In the genomic region with DNA sequence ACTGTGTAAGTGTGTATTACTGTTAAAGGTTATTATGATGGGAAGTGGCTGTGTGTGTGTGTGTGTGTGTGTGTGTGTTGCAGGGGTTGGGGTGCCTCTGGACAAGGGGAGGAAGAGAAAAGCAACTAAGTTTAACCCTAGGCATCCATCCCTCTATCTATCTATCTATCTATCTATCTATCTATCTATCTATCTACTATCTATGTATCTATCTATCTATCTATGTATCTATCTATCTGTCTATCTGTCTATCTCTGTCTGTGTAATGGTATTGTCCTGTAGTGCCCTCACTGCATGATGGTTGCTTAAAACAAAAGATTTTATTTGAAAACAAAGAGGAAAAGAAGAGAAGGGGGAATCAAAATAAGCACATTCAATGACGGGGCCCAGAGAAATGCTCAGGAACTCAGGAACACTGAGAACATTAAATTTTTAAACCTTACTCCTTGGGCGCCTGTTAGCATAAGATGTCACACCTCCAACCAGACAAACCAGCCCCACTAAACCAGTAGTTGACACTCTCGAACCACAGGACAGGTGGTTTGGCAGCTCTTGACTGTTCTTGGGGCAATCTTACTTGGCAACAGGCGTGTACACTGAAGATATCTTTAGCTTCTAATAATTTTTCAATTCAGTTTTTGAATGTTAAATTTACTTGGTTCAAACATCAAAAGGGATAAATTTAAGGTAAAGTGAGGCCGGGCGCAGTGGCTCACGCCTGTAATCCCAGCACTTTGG, we compare ENCODE assay signal across 25 cellular contexts. TPM values are rescaled to one million over a fixed set of nuclear protein-coding genes. Genes with fewer than 3 reads are reported as not detected.
DNase-seq lines count a peak whose midpoint lies in the region; ATAC-seq, FAIRE-seq and TF ChIP-seq lines count a peak whose summit lies in the region.
"Had no signal": no experiment of that assay in that cellular context is flagged by ENCODE, and none has a peak within 500 bp of the region (broad histone marks: within the 10 kb centered on the region; RNA-seq: fewer than 3 reads in every experiment).

No MANE protein-coding gene starts in this region.

- no peaks in the 10 kb centered on the region for H4K20me1 ChIP-seq in HepG2 (ENCODE audit: insufficient read depth, low read length)

- TF ChIP-seq EP300 in sigmoid colon (IDR thresholded peaks at IDR 0.05): no peak
- no peak for TF ChIP-seq EP300 in HepG2 (IDR thresholded peaks at IDR 0.05; ENCODE audit: low read depth in 2 of 2, low read length in 2 of 2)
- TF ChIP-seq EP300 in HepG2 (CRISPR knock-in tag; IDR thresholded peaks at IDR 0.05; ENCODE audit: borderline replicate concordance): no peak

- no peak overlapping the region for H3K9ac ChIP-seq in HepG2 (ENCODE audit: insufficient read depth, low read depth, low read length)
- H3K9ac ChIP-seq: GM23248, KMS-11 had no signal

- peaks cover 29% of the 10 kb centered on the region for H3K4me1 Mint-ChIP-seq in activated CD8-positive, alpha-beta T cell treated with anti-CD3 and anti-CD28 coated beads, Interleukin-2, amount 10 ng/mL, durations not matched to agents 7 days and 5 days (ENCODE audit: low read depth)
- peaks cover 23% of the 10 kb centered on the region for H3K4me1 Mint-ChIP-seq in activated CD8-positive, alpha-beta T cell treated with anti-CD3 and anti-CD28 coated beads for 36 hours (ENCODE audit: low read depth)

- in situ Hi-C loops in Panc1 (cut with HindIII; ENCODE audit: low pct_unique_long_range_greater_than_20kb, low sequenced_read_pairs): no loop called here
- in situ Hi-C loops in HepG2 (cut with HindIII; ENCODE audit: extremely low pct_ligation_motif_present, low pct_unique_long_range_greater_than_20kb): no loop called here

- 86 to 88% methylated on average over 7 of the region's 7 CpGs for WGBS in sigmoid colon, 2 donors
- 63% methylated on average over 7 of the region's 7 CpGs for WGBS in HepG2 (ENCODE audit: low lambda C conversion rate)

- BruUV-seq in Panc1 (replicated peaks; lab: Mats Ljungman, UMichigan) (TSS peak; percentile 40), HepG2 (replicated peaks; lab: Mats Ljungman, UMichigan) (no TSS peak)

- H3K4me2 ChIP-seq in HepG2 (ENCODE audit: low read depth, low read length): no peak overlapping the region
- H3K4me2 ChIP-seq: KMS-11 had no signal

- no peaks in the 10 kb centered on the region for H3K36me3 ChIP-seq in Panc1 (ENCODE audit: control insufficient read depth, insufficient read depth, low read length)
- H3K36me3 ChIP-seq in sigmoid colon: no peaks in the 10 kb centered on the region
- no peaks in the 10 kb centered on the region for H3K36me3 ChIP-seq in HepG2 (replicated peaks in 1 of 2; ENCODE audit: control insufficient read depth in 1 of 2, insufficient read depth in 2 of 2, low read length in 2 of 2)

- H3K27ac ChIP-seq in Panc1 (ENCODE audit: low read length) (no peak overlapping the region), sigmoid colon (no peak overlapping the region), HepG2 (ENCODE audit: extremely low read length, insufficient read depth, low read length) (no peak overlapping the region)
- H3K27ac ChIP-seq: GM23248, KMS-11 had no signal

- no peaks in the 10 kb centered on the region for H3K9me3 ChIP-seq in Panc1 (ENCODE audit: control insufficient read depth, insufficient read depth, low read depth, low read length)
- no peaks in the 10 kb centered on the region for H3K9me3 ChIP-seq in sigmoid colon
- H3K9me3 ChIP-seq in HepG2 (ENCODE audit: low read length): no peaks in the 10 kb centered on the region

- H3K27ac Mint-ChIP-seq in activated CD8-positive, alpha-beta T cell treated with anti-CD3 and anti-CD28 coated beads, Interleukin-2, amount 10 ng/mL, durations not matched to agents 7 days and 5 days: no peak overlapping the region
- no peak overlapping the region for H3K27ac Mint-ChIP-seq in activated CD8-positive, alpha-beta T cell treated with anti-CD3 and anti-CD28 coated beads for 36 hours

- no peak overlapping the region for H3K4me3 Mint-ChIP-seq in activated CD8-positive, alpha-beta T cell treated with anti-CD3 and anti-CD28 coated beads, Interleukin-2, amount 10 ng/mL, durations not matched to agents 7 days and 5 days
- H3K4me3 Mint-ChIP-seq in activated CD8-positive, alpha-beta T cell treated with anti-CD3 and anti-CD28 coated beads for 36 hours: no peak overlapping the region

- H3K27me3 Mint-ChIP-seq in activated CD8-positive, alpha-beta T cell treated with anti-CD3 and anti-CD28 coated beads, Interleukin-2, amount 10 ng/mL, durations not matched to agents 7 days and 5 days (ENCODE audit: low read depth): no peaks in the 10 kb centered on the region
- H3K27me3 Mint-ChIP-seq in activated CD8-positive, alpha-beta T cell treated with anti-CD3 and anti-CD28 coated beads for 36 hours: no peaks in the 10 kb centered on the region

- TF ChIP-seq RAD21 in HepG2 (CRISPR knock-in tag; IDR thresholded peaks at IDR 0.05): no peak

- peaks cover 3% of the 10 kb centered on the region for H3K36me3 Mint-ChIP-seq in activated CD8-positive, alpha-beta T cell treated with anti-CD3 and anti-CD28 coated beads, Interleukin-2, amount 10 ng/mL, durations not matched to agents 7 days and 5 days (ENCODE audit: low read depth)
- H3K36me3 Mint-ChIP-seq in activated CD8-positive, alpha-beta T cell treated with anti-CD3 and anti-CD28 coated beads for 36 hours (ENCODE audit: low read depth): peaks cover under 1% of the 10 kb centered on the region

- POLR2A ChIA-PET in activated CD8-positive, alpha-beta T cell treated with anti-CD3 and anti-CD28 coated beads, Interleukin-2, amount 10 ng/mL, durations not matched to agents 7 days and 5 days (lab: Charles Lee): no interaction called here
- POLR2A ChIA-PET in activated CD8-positive, alpha-beta T cell treated with anti-CD3 and anti-CD28 coated beads for 36 hours (lab: Charles Lee): no interaction called here
- POLR2A ChIA-PET in Panc1 (lab: Charles Lee) (no interaction called here), HepG2 (lab: Yijun Ruan, JAX) (no interaction called here)

- H3K79me2 ChIP-seq in HepG2 (ENCODE audit: insufficient read depth, low read length): no peaks in the 10 kb centered on the region

- no peak overlapping the region for H3K4me3 ChIP-seq in Panc1 (ENCODE audit: low read depth in 2 of 2, low read length in 2 of 2)
- H3K4me3 ChIP-seq in sigmoid colon: no peak overlapping the region
- H3K4me3 ChIP-seq in HepG2 (replicated peaks in 1 of 3; ENCODE audit: insufficient read depth in 1 of 3, low read depth in 2 of 3, low read length in 3 of 3): no peak overlapping the region
- H3K4me3 ChIP-seq: GM23248 had no signal

- no peak for TF ChIP-seq CTCF in activated CD8-positive, alpha-beta T cell treated with anti-CD3 and anti-CD28 coated beads for 36 hours (IDR thresholded peaks at IDR 0.05)
- TF ChIP-seq CTCF in Panc1 (IDR thresholded peaks at IDR 0.05) (no peak), sigmoid colon (IDR thresholded peaks at IDR 0.05) (no peak), HepG2 (CRISPR knock-in tag; IDR thresholded peaks at IDR 0.05) (no peak)

- no peak overlapping the region for H2AFZ ChIP-seq in HepG2 (ENCODE audit: low read length)
- H2AFZ ChIP-seq: GM23248 had no signal

- H3K27me3 ChIP-seq in Panc1 (ENCODE audit: control insufficient read depth, insufficient read depth, low read length) (no peaks in the 10 kb centered on the region), sigmoid colon (peaks cover 0 to 8% (median 6%) of the 10 kb centered on the region in 3 donors), HepG2 (ENCODE audit: control insufficient read depth in 1 of 2, insufficient read depth in 2 of 2, low read length in 2 of 2) (peaks cover 0 to 14% of the 10 kb centered on the region in 2 experiments; a peak in 1 of 5 replicates)

- H3K9me3 Mint-ChIP-seq in activated CD8-positive, alpha-beta T cell treated with anti-CD3 and anti-CD28 coated beads, Interleukin-2, amount 10 ng/mL, durations not matched to agents 7 days and 5 days (ENCODE audit: insufficient read depth): no peaks in the 10 kb centered on the region
- H3K9me3 Mint-ChIP-seq in activated CD8-positive, alpha-beta T cell treated with anti-CD3 and anti-CD28 coated beads for 36 hours: no peaks in the 10 kb centered on the region

- FAIRE-seq in HepG2 (lab: Jason Lieb, UNC): no peak
- FAIRE-seq: GM12891, GM18507, RCC 7860 had no signal

- TF ChIP-seq POLR2A in sigmoid colon (IDR thresholded peaks at IDR 0.05): no peak
- no peak for TF ChIP-seq POLR2A in HepG2 (IDR thresholded peaks at IDR 0.05; ENCODE audit: insufficient read depth in 1 of 2, low read depth in 2 of 2, low read length in 2 of 2)

- intact Hi-C loops in activated CD8-positive, alpha-beta T cell treated with anti-CD3 and anti-CD28 coated beads for 36 hours (cut with micrococcal nuclease): loop anchor here (10.0 kb wide), 1 partner anchor 357 kb away; a partner anchor contains a TSS
- intact Hi-C loops in Panc1 (cut with micrococcal nuclease; ENCODE audit: unreplicated experiment) (no loop called here), sigmoid colon (cut with DNase I) (no loop called here), HepG2 (cut with micrococcal nuclease; ENCODE audit: unreplicated experiment) (loop anchor here (10.0 kb wide), 1 partner anchor 47 kb away; a partner anchor contains a TSS)

- peaks cover 8% of the 10 kb centered on the region for H3K4me1 ChIP-seq in Panc1 (ENCODE audit: control insufficient read depth, insufficient read depth, low read length)
- H3K4me1 ChIP-seq in sigmoid colon: peaks cover 0 to 19% (median 7%) of the 10 kb centered on the region in 4 donors
- H3K4me1 ChIP-seq in HepG2 (ENCODE audit: insufficient read depth, low read length): peaks cover 25% of the 10 kb centered on the region

- CTCF ChIA-PET in activated CD8-positive, alpha-beta T cell treated with anti-CD3 and anti-CD28 coated beads, Interleukin-2, amount 10 ng/mL, durations not matched to agents 7 days and 5 days (lab: Charles Lee): interaction anchor here (0.6 to 0.7 kb wide), 2 partner anchors 11 to 22 kb away, joined by 3 to 4 read pairs; no protein-coding TSS in a partner anchor
- CTCF ChIA-PET in activated CD8-positive, alpha-beta T cell treated with anti-CD3 and anti-CD28 coated beads for 36 hours (lab: Charles Lee): interaction anchor here (1.0 to 2.4 kb wide), 3 partner anchors 11 to 398 kb away, joined by 3 to 8 read pairs (median 5); a partner anchor contains a TSS
- CTCF ChIA-PET in Panc1 (lab: Charles Lee) (no interaction called here), HepG2 (lab: Yijun Ruan, JAX; ENCODE audit: low intra/inter-chr PET ratio, low total read pairs) (no interaction called here)

- no peak for ATAC-seq in activated CD8-positive, alpha-beta T cell treated with anti-CD3 and anti-CD28 coated beads, Interleukin-2, amount 10 ng/mL, durations not matched to agents 7 days and 5 days
- no peak for ATAC-seq in activated CD8-positive, alpha-beta T cell treated with anti-CD3 and anti-CD28 coated beads for 36 hours
- ATAC-seq in Panc1 (no peak), esophagus mucosa (peak; percentile 22), HG02938 (IDR thresholded peaks at IDR 0.05; ENCODE audit: unreplicated experiment) (no peak), HepG2 (no peak)
- ATAC-seq: HCT116 had no signal

- DNase-seq in activated CD8-positive, alpha-beta T cell treated with anti-CD3 and anti-CD28 coated beads, Interleukin-2, amount 10 ng/mL, durations not matched to agents 7 days and 5 days: peak; percentile 27
- no peak for DNase-seq in activated CD8-positive, alpha-beta T cell treated with anti-CD3 and anti-CD28 coated beads for 36 hours
- no peak for DNase-seq in Panc1 (ENCODE audit: low read depth, low spot score)
- peak; percentile 14 for DNase-seq in sigmoid colon
- DNase-seq in activated T-cell treated with anti-CD3 and anti-CD28 coated beads for 4 hours: no peak
- no peak for DNase-seq in HepG2 (ENCODE audit: low spot score)
- DNase-seq: 8988T, GF-D8, GM23248, NCI-H1092 treated with DMSO at 0.1 percent for 48 hours, NCI-H1694, NCI-H2107, NCI-H226, NCI-H524 treated with DMSO at 0.1 percent for 48 hours, SHP77 had no signal

RNA-seq across cellular contexts. Expression of a gene that starts 5.1 kb away (rescaled TPM):
- total RNA-seq in activated CD8-positive, alpha-beta T cell treated with anti-CD3 and anti-CD28 coated beads, Interleukin-2, amount 10 ng/mL, durations not matched to agents 7 days and 5 days: 1,000 to 10,000 TPM; 1,633 to 1,747 TPM
- total RNA-seq in activated CD8-positive, alpha-beta T cell treated with anti-CD3 and anti-CD28 coated beads for 36 hours: 1,000 to 10,000 TPM; 3,141 to 3,176 TPM
- total RNA-seq in Panc1 (2021; ENCODE audit: unreplicated experiment) (865 TPM), esophagus mucosa (1,742 TPM), sigmoid colon (1,000 to 10,000 TPM; 3,681 to 6,264 (median 5,219) TPM), HepG2 (2016; rRNA removed; fragmentation: Illumina TruSeq; extraction: Trizol) (2,817 and 3,645 TPM in 2 replicates)
- 861 TPM for polyA plus RNA-seq in Panc1 (2012; ENCODE audit: insufficient read length)
- polyA plus RNA-seq in sigmoid colon (1,000 to 10,000 TPM; 3,816 to 6,374 (median 4,477) TPM), HepG2 (2011; rRNA removed) (3,026 and 3,529 TPM in 2 replicates)
- total RNA-seq in HepG2 (2016; cell fraction: cytosol; rRNA removed; fragmentation: Illumina TruSeq; extraction: Trizol; ENCODE audit: low read depth): 4,334 and 5,043 TPM in 2 replicates
- 2,923 and 3,794 TPM in 2 replicates for total RNA-seq in HepG2 (2016; cell fraction: insoluble cytoplasmic fraction; rRNA removed; fragmentation: Illumina TruSeq; extraction: Trizol)
- total RNA-seq in HepG2 (2016; cell fraction: membrane; rRNA removed; fragmentation: Illumina TruSeq; extraction: Trizol): 6,387 and 7,049 TPM in 2 replicates
- total RNA-seq in HepG2 (2016; cell fraction: nucleus; rRNA removed; fragmentation: Illumina TruSeq; extraction: Trizol): 834 and 897 TPM in 2 replicates
- 2,378 and 3,844 TPM in 2 replicates for polyA plus RNA-seq in HepG2 (2011; cell fraction: cytosol; rRNA removed)
- polyA plus RNA-seq in HepG2 (2011; cell fraction: nucleus; rRNA removed): 542 and 966 TPM in 2 replicates
- 4,466 and 4,951 TPM in 2 replicates for polyA plus RNA-seq in HepG2 (2012)
- polyA plus RNA-seq in HepG2 (2016; cell fraction: cytosol; fragmentation: Illumina TruSeq; extraction: Trizol; ENCODE audit: low read depth): 4,868 and 4,969 TPM in 2 replicates
- 3,325 and 3,753 TPM in 2 replicates for polyA plus RNA-seq in HepG2 (2016; cell fraction: insoluble cytoplasmic fraction; fragmentation: Illumina TruSeq; extraction: Trizol; ENCODE audit: low read depth)
- polyA plus RNA-seq in HepG2 (2016; cell fraction: membrane; fragmentation: Illumina TruSeq; extraction: Trizol; ENCODE audit: low read depth): 5,785 and 5,833 TPM in 2 replicates
- 1,493 and 1,589 TPM in 2 replicates for polyA plus RNA-seq in HepG2 (2016; cell fraction: nucleus; fragmentation: Illumina TruSeq; extraction: Trizol; ENCODE audit: insufficient read depth, low read depth)
- 260 and 659 TPM in 2 replicates for polyA minus RNA-seq in HepG2 (2011; rRNA and poly(A)+ RNA removed; ENCODE audit: low replicate concordance)
- 471 and 569 TPM in 2 replicates for polyA minus RNA-seq in HepG2 (2011; cell fraction: cytosol; rRNA and poly(A)+ RNA removed)
- 235 and 442 TPM in 2 replicates for polyA minus RNA-seq in HepG2 (2011; cell fraction: nucleus; rRNA and poly(A)+ RNA removed)

RNA-seq across cellular contexts. Expression of a gene that starts 9.5 kb away (rescaled TPM):
- under 1 TPM; 0.24 to 0.29 TPM for total RNA-seq in activated CD8-positive, alpha-beta T cell treated with anti-CD3 and anti-CD28 coated beads, Interleukin-2, amount 10 ng/mL, durations not matched to agents 7 days and 5 days
- under 1 TPM; 0.11 TPM for total RNA-seq in activated CD8-positive, alpha-beta T cell treated with anti-CD3 and anti-CD28 coated beads for 36 hours
- total RNA-seq in Panc1 (2021; ENCODE audit: unreplicated experiment) (not detected), esophagus mucosa (10.8 TPM), sigmoid colon (not detected), HepG2 (2016; rRNA removed; fragmentation: Illumina TruSeq; extraction: Trizol) (not detected in 2 replicates)
- polyA plus RNA-seq in Panc1 (2012; ENCODE audit: insufficient read length): 0.08 TPM
- polyA plus RNA-seq in sigmoid colon (under 1 TPM in 1 of 3 donors, not detected in 2; 0.03 TPM), HepG2 (2011; rRNA removed) (0.04 TPM in 1 of 2 replicates, not detected in the other)
- total RNA-seq in HepG2 (2016; cell fraction: cytosol; rRNA removed; fragmentation: Illumina TruSeq; extraction: Trizol; ENCODE audit: low read depth): 0.20 and 0.26 TPM in 2 replicates
- not detected in 2 replicates for total RNA-seq in HepG2 (2016; cell fraction: insoluble cytoplasmic fraction; rRNA removed; fragmentation: Illumina TruSeq; extraction: Trizol)
- 0.06 and 0.07 TPM in 2 replicates for total RNA-seq in HepG2 (2016; cell fraction: membrane; rRNA removed; fragmentation: Illumina TruSeq; extraction: Trizol)
- total RNA-seq in HepG2 (2016; cell fraction: nucleus; rRNA removed; fragmentation: Illumina TruSeq; extraction: Trizol): not detected in 2 replicates
- not detected in 2 replicates for polyA plus RNA-seq in HepG2 (2011; cell fraction: cytosol; rRNA removed)
- not detected in 2 replicates for polyA plus RNA-seq in HepG2 (2011; cell fraction: nucleus; rRNA removed)
- polyA plus RNA-seq in HepG2 (2012): not detected in 2 replicates
- polyA plus RNA-seq in HepG2 (2016; cell fraction: cytosol; fragmentation: Illumina TruSeq; extraction: Trizol; ENCODE audit: low read depth): 0.08 and 0.11 TPM in 2 replicates
- not detected in 2 replicates for polyA plus RNA-seq in HepG2 (2016; cell fraction: insoluble cytoplasmic fraction; fragmentation: Illumina TruSeq; extraction: Trizol; ENCODE audit: low read depth)
- not detected in 2 replicates for polyA plus RNA-seq in HepG2 (2016; cell fraction: membrane; fragmentation: Illumina TruSeq; extraction: Trizol; ENCODE audit: low read depth)
- polyA plus RNA-seq in HepG2 (2016; cell fraction: nucleus; fragmentation: Illumina TruSeq; extraction: Trizol; ENCODE audit: insufficient read depth, low read depth): not detected in 2 replicates
- not detected in 2 replicates for polyA minus RNA-seq in HepG2 (2011; rRNA and poly(A)+ RNA removed; ENCODE audit: low replicate concordance)
- polyA minus RNA-seq in HepG2 (2011; cell fraction: cytosol; rRNA and poly(A)+ RNA removed): not detected in 2 replicates
- not detected in 2 replicates for polyA minus RNA-seq in HepG2 (2011; cell fraction: nucleus; rRNA and poly(A)+ RNA removed)
- total RNA-seq: Daoy, GM23248, MCF 10A had no signal
- polyA plus RNA-seq: BJ, GM23248 had no signal

RNA-seq across cellular contexts. Expression of a gene that starts 47.6 kb away (rescaled TPM):
- 10 to 100 TPM; 48.1 to 52.5 TPM for total RNA-seq in activated CD8-positive, alpha-beta T cell treated with anti-CD3 and anti-CD28 coated beads, Interleukin-2, amount 10 ng/mL, durations not matched to agents 7 days and 5 days
- total RNA-seq in activated CD8-positive, alpha-beta T cell treated with anti-CD3 and anti-CD28 coated beads for 36 hours: 10 to 100 TPM; 48.1 to 53.9 TPM
- total RNA-seq in Panc1 (2021; ENCODE audit: unreplicated experiment) (44.8 TPM), esophagus mucosa (75.9 TPM), sigmoid colon (10 to 100 TPM; 34.9 to 56.8 (median 49.4) TPM), HepG2 (2016; rRNA removed; fragmentation: Illumina TruSeq; extraction: Trizol) (47.8 and 59.8 TPM in 2 replicates)
- 30.3 TPM for polyA plus RNA-seq in Panc1 (2012; ENCODE audit: insufficient read length)
- polyA plus RNA-seq in sigmoid colon (10 to 100 TPM; 31.3 to 41.4 (median 37.2) TPM), HepG2 (2011; rRNA removed) (119 and 153 TPM in 2 replicates)
- total RNA-seq in HepG2 (2016; cell fraction: cytosol; rRNA removed; fragmentation: Illumina TruSeq; extraction: Trizol; ENCODE audit: low read depth): 23.8 and 26.3 TPM in 2 replicates
- 40.4 and 58.0 TPM in 2 replicates for total RNA-seq in HepG2 (2016; cell fraction: insoluble cytoplasmic fraction; rRNA removed; fragmentation: Illumina TruSeq; extraction: Trizol)
- 38.8 and 39.0 TPM in 2 replicates for total RNA-seq in HepG2 (2016; cell fraction: membrane; rRNA removed; fragmentation: Illumina TruSeq; extraction: Trizol)
- 76.2 and 88.4 TPM in 2 replicates for total RNA-seq in HepG2 (2016; cell fraction: nucleus; rRNA removed; fragmentation: Illumina TruSeq; extraction: Trizol)
- polyA plus RNA-seq in HepG2 (2011; cell fraction: cytosol; rRNA removed): 90.0 and 106 TPM in 2 replicates
- polyA plus RNA-seq in HepG2 (2011; cell fraction: nucleus; rRNA removed): 348 and 472 TPM in 2 replicates
- 71.7 and 87.0 TPM in 2 replicates for polyA plus RNA-seq in HepG2 (2012)
- 9.5 and 11.4 TPM in 2 replicates for polyA plus RNA-seq in HepG2 (2016; cell fraction: cytosol; fragmentation: Illumina TruSeq; extraction: Trizol; ENCODE audit: low read depth)
- polyA plus RNA-seq in HepG2 (2016; cell fraction: insoluble cytoplasmic fraction; fragmentation: Illumina TruSeq; extraction: Trizol; ENCODE audit: low read depth): 50.5 and 54.1 TPM in 2 replicates
- 25.5 and 26.4 TPM in 2 replicates for polyA plus RNA-seq in HepG2 (2016; cell fraction: membrane; fragmentation: Illumina TruSeq; extraction: Trizol; ENCODE audit: low read depth)
- 93.0 and 99.2 TPM in 2 replicates for polyA plus RNA-seq in HepG2 (2016; cell fraction: nucleus; fragmentation: Illumina TruSeq; extraction: Trizol; ENCODE audit: insufficient read depth, low read depth)
- 50.7 and 124 TPM in 2 replicates for polyA minus RNA-seq in HepG2 (2011; rRNA and poly(A)+ RNA removed; ENCODE audit: low replicate concordance)
- polyA minus RNA-seq in HepG2 (2011; cell fraction: cytosol; rRNA and poly(A)+ RNA removed): 38.6 and 48.1 TPM in 2 replicates
- polyA minus RNA-seq in HepG2 (2011; cell fraction: nucleus; rRNA and poly(A)+ RNA removed): 217 and 240 TPM in 2 replicates

RNA-seq across cellular contexts. Expression of a gene that starts 48.4 kb away (rescaled TPM):
- total RNA-seq in activated CD8-positive, alpha-beta T cell treated with anti-CD3 and anti-CD28 coated beads, Interleukin-2, amount 10 ng/mL, durations not matched to agents 7 days and 5 days: not detected
- not detected for total RNA-seq in activated CD8-positive, alpha-beta T cell treated with anti-CD3 and anti-CD28 coated beads for 36 hours
- not detected for total RNA-seq in Panc1 (2021; ENCODE audit: unreplicated experiment)
- polyA plus RNA-seq in Panc1 (2012; ENCODE audit: insufficient read length): not detected
- not detected for total RNA-seq in esophagus mucosa
- not detected for total RNA-seq in sigmoid colon
- not detected for polyA plus RNA-seq in sigmoid colon
- total RNA-seq in HepG2 (2016; rRNA removed; fragmentation: Illumina TruSeq; extraction: Trizol): not detected in 2 replicates
- total RNA-seq in HepG2 (2016; cell fraction: cytosol; rRNA removed; fragmentation: Illumina TruSeq; extraction: Trizol; ENCODE audit: low read depth): not detected in 2 replicates
- total RNA-seq in HepG2 (2016; cell fraction: insoluble cytoplasmic fraction; rRNA removed; fragmentation: Illumina TruSeq; extraction: Trizol): not detected in 2 replicates
- not detected in 2 replicates for total RNA-seq in HepG2 (2016; cell fraction: membrane; rRNA removed; fragmentation: Illumina TruSeq; extraction: Trizol)
- total RNA-seq in HepG2 (2016; cell fraction: nucleus; rRNA removed; fragmentation: Illumina TruSeq; extraction: Trizol): not detected in 2 replicates
- not detected in 2 replicates for polyA plus RNA-seq in HepG2 (2011; rRNA removed)
- polyA plus RNA-seq in HepG2 (2011; cell fraction: cytosol; rRNA removed): not detected in 2 replicates
- not detected in 2 replicates for polyA plus RNA-seq in HepG2 (2011; cell fraction: nucleus; rRNA removed)
- polyA plus RNA-seq in HepG2 (2012): not detected in 2 replicates
- not detected in 2 replicates for polyA plus RNA-seq in HepG2 (2016; cell fraction: cytosol; fragmentation: Illumina TruSeq; extraction: Trizol; ENCODE audit: low read depth)
- polyA plus RNA-seq in HepG2 (2016; cell fraction: insoluble cytoplasmic fraction; fragmentation: Illumina TruSeq; extraction: Trizol; ENCODE audit: low read depth): not detected in 2 replicates
- polyA plus RNA-seq in HepG2 (2016; cell fraction: membrane; fragmentation: Illumina TruSeq; extraction: Trizol; ENCODE audit: low read depth): not detected in 2 replicates
- polyA plus RNA-seq in HepG2 (2016; cell fraction: nucleus; fragmentation: Illumina TruSeq; extraction: Trizol; ENCODE audit: insufficient read depth, low read depth): not detected in 2 replicates
- not detected in 2 replicates for polyA minus RNA-seq in HepG2 (2011; rRNA and poly(A)+ RNA removed; ENCODE audit: low replicate concordance)
- polyA minus RNA-seq in HepG2 (2011; cell fraction: cytosol; rRNA and poly(A)+ RNA removed): not detected in 2 replicates
- not detected in 2 replicates for polyA minus RNA-seq in HepG2 (2011; cell fraction: nucleus; rRNA and poly(A)+ RNA removed)
- total RNA-seq: Daoy, GM23248, MCF 10A had no signal
- polyA plus RNA-seq: BJ, GM23248 had no signal

Comparison
In these comparisons a context has a peak if more than half of its experiments do, and no peak if none do; other contexts are left out.
1. DNase-seq: peak in activated CD8-positive, alpha-beta T cell treated with anti-CD3 and anti-CD28 coated beads, Interleukin-2, amount 10 ng/mL, durations not matched to agents 7 days and 5 days (single experiment) and sigmoid colon (single experiment); none in activated CD8-positive, alpha-beta T cell treated with anti-CD3 and anti-CD28 coated beads for 36 hours (single experiment), Panc1 (single experiment), activated T-cell treated with anti-CD3 and anti-CD28 coated beads for 4 hours (single experiment) and HepG2 (single experiment).
2. CTCF ChIA-PET loops: an anchor here in activated CD8-positive, alpha-beta T cell treated with anti-CD3 and anti-CD28 coated beads, Interleukin-2, amount 10 ng/mL, durations not matched to agents 7 days and 5 days (0.6 to 0.7 kb wide) and activated CD8-positive, alpha-beta T cell treated with anti-CD3 and anti-CD28 coated beads for 36 hours (1.0 to 2.4 kb wide); none called in Panc1 and HepG2.
3. intact Hi-C loops: an anchor here in activated CD8-positive, alpha-beta T cell treated with anti-CD3 and anti-CD28 coated beads for 36 hours (10.0 kb wide) and HepG2 (10.0 kb wide); none called in Panc1 and sigmoid colon.